10 cellular contexts compared by ENCODE assay signal in genomic region chrX:110081740-110082139, GRCh38.
DNase-seq lines count a peak whose midpoint lies in the region; ATAC-seq and TF ChIP-seq lines count a peak whose summit lies in the region.
"Had no signal": no experiment of that assay in that cellular context is flagged by ENCODE, and none has a peak within 500 bp of the region (broad histone marks: within the 10 kb centered on the region; RNA-seq: fewer than 3 reads in every experiment).

No MANE protein-coding gene starts in this region.

- H3K4me3 ChIP-seq in mammary epithelial cell (replicated peaks in 1 of 3; ENCODE audit: insufficient read depth in 1 of 3, low read depth in 2 of 3, low read length in 3 of 3) (no peak overlapping the region), right atrium auricular region (no peak overlapping the region), skeletal muscle tissue (ENCODE audit: low read length in 3 of 3) (no peak overlapping the region), BE2C (ENCODE audit: low read depth, low read length) (no peak overlapping the region)

- H3K9me3 Mint-ChIP-seq in T-cell: peaks cover 0 to under 1% (median under 1%) of the 10 kb centered on the region in 3 donors

- no peaks in the 10 kb centered on the region for H3K36me3 ChIP-seq in mammary epithelial cell (ENCODE audit: insufficient read depth, low read length)
- no peaks in the 10 kb centered on the region for H3K36me3 ChIP-seq in right atrium auricular region
- H3K36me3 ChIP-seq in skeletal muscle tissue (ENCODE audit: control insufficient read depth in 3 of 3, insufficient read depth in 3 of 3, low read length in 3 of 3): no peaks in the 10 kb centered on the region
- no peaks in the 10 kb centered on the region for H3K36me3 ChIP-seq in BE2C

- H3K27me3 Mint-ChIP-seq in T-cell: peaks cover 0 to 4% of the 10 kb centered on the region in 2 donors
- H3K27me3 Mint-ChIP-seq: naive B cell had no signal

- H3K9me3 ChIP-seq in mammary epithelial cell (replicated peaks; ENCODE audit: insufficient read depth, low read length) (no peaks in the 10 kb centered on the region), right atrium auricular region (no peaks in the 10 kb centered on the region), skeletal muscle tissue (ENCODE audit: control insufficient read depth in 3 of 3, low read length in 3 of 3) (no peaks in the 10 kb centered on the region), BE2C (no peaks in the 10 kb centered on the region)

- H3K9ac ChIP-seq in mammary epithelial cell (ENCODE audit: insufficient read depth, low read length) (peak overlapping the region; percentile 52), skeletal muscle tissue (ENCODE audit: low read depth in 1 of 3, low read length in 3 of 3) (no peak overlapping the region)

- CTCF ChIA-PET in mammary epithelial cell (lab: Charles Lee; ENCODE audit: low non-redundant PET) (no interaction called here), T-cell (lab: Charles Lee) (no interaction called here)

- no peaks in the 10 kb centered on the region for H3K27me3 ChIP-seq in mammary epithelial cell (ENCODE audit: insufficient read depth, low read length)
- no peaks in the 10 kb centered on the region for H3K27me3 ChIP-seq in right atrium auricular region
- H3K27me3 ChIP-seq in skeletal muscle tissue (ENCODE audit: control insufficient read depth in 3 of 3, insufficient read depth in 3 of 3, low read length in 3 of 3): no peaks in the 10 kb centered on the region
- H3K27me3 ChIP-seq in BE2C: no peaks in the 10 kb centered on the region

- H3K27ac Mint-ChIP-seq in T-cell: no peak overlapping the region
- H3K27ac Mint-ChIP-seq: activated T-cell treated with anti-CD3 and anti-CD28 coated beads, Interleukin-2, amount 50 U/mL, for 72 hours; naive B cell had no signal

- DNase-seq in LHCN-M2 (ENCODE audit: low read depth) (peak; percentile 39), mammary epithelial cell (peak; percentile 72), right atrium auricular region (ENCODE audit: low spot score) (peak; percentile 65), T-cell (no peak), BE2C (no peak), NAMALWA (ENCODE audit: low spot score) (no peak)
- DNase-seq: activated T-cell treated with anti-CD3 and anti-CD28 coated beads, Interleukin-2, amount 50 U/mL, for 72 hours; DMS153; naive B cell had no signal

- intact Hi-C loops in mammary epithelial cell (cut with micrococcal nuclease): no loop called here

- no CpG with 5 or more reads among the region's 1 CpG for WGBS in mammary epithelial cell (ENCODE audit: low coverage, missing lambda C conversion rate)

- no peak for ATAC-seq in T-cell (replicated peaks in 1 of 4)
- ATAC-seq: activated T-cell treated with anti-CD3 and anti-CD28 coated beads, Interleukin-2, amount 50 U/mL, for 72 hours had no signal

- in situ Hi-C loops in mammary epithelial cell (cut with MboI; ENCODE audit: low sequenced_read_pairs in 2 of 2): loop anchor here in 1 of 2 donors (5.0 kb wide), 1 partner anchor 34 kb away; no protein-coding TSS in a partner anchor

- no peak overlapping the region for H3K4me3 Mint-ChIP-seq in T-cell
- H3K4me3 Mint-ChIP-seq: activated T-cell treated with anti-CD3 and anti-CD28 coated beads, Interleukin-2, amount 50 U/mL, for 72 hours; naive B cell had no signal

- peaks cover 6 to 16% (median 13%) of the 10 kb centered on the region in 3 donors for H3K4me1 Mint-ChIP-seq in T-cell

- peak overlapping the region; percentile 63 for H3K4me2 ChIP-seq in mammary epithelial cell (ENCODE audit: insufficient read depth, low read depth, low read length)

- dilution Hi-C loops in mammary epithelial cell (cut with HindIII; ENCODE audit: low sequenced_read_pairs): no loop called here

- BruUV-seq in mammary epithelial cell (replicated peaks; lab: Mats Ljungman, UMichigan): no TSS peak

- H3K79me2 ChIP-seq in mammary epithelial cell (ENCODE audit: insufficient read depth, low read length): no peaks in the 10 kb centered on the region

- TF ChIP-seq CTCF in mammary epithelial cell (conservative IDR thresholded peaks at IDR 0.05 in 1 of 2, IDR thresholded peaks at IDR 0.05 in 1 of 2; ENCODE audit: extremely low read depth in 1 of 2, insufficient read depth in 1 of 2, low read depth in 1 of 2, low read length in 2 of 2) (no peak), right atrium auricular region (IDR thresholded peaks at IDR 0.05) (no peak), BE2C (IDR thresholded peaks at IDR 0.05; ENCODE audit: low read depth, low read length) (no peak)

- peak overlapping the region; percentile 43 for H2AFZ ChIP-seq in mammary epithelial cell (ENCODE audit: low read depth, low read length)

- POLR2A ChIA-PET in T-cell (lab: Charles Lee): no interaction called here

- peaks cover 10% of the 10 kb centered on the region for H3K36me3 Mint-ChIP-seq in T-cell

- no peaks in the 10 kb centered on the region for H4K20me1 ChIP-seq in mammary epithelial cell (ENCODE audit: insufficient read depth, low read length)

- peak overlapping the region; percentile 88 for H3K27ac ChIP-seq in mammary epithelial cell (ENCODE audit: insufficient read depth, low read depth, low read length)
- H3K27ac ChIP-seq in right atrium auricular region: peak overlapping the region; percentile 59 to 75
- H3K27ac ChIP-seq in skeletal muscle tissue (ENCODE audit: low read depth, low read length): peak overlapping the region; percentile 23

- H3K4me1 ChIP-seq in mammary epithelial cell (ENCODE audit: insufficient read depth, low read length) (peaks cover 35% of the 10 kb centered on the region), right atrium auricular region (peaks cover 0 to 10% of the 10 kb centered on the region in 2 donors), skeletal muscle tissue (ENCODE audit: control insufficient read depth in 3 of 3, insufficient read depth in 3 of 3, low read length in 3 of 3) (peaks cover 5 to 15% (median 7%) of the 10 kb centered on the region in 3 donors), BE2C (no peaks in the 10 kb centered on the region)

Comparison
In these comparisons a context has a peak if more than half of its experiments do, and no peak if none do; other contexts are left out.
1. DNase-seq: peak in LHCN-M2 (single experiment), mammary epithelial cell (single experiment) and right atrium auricular region (single experiment); none in T-cell (0 of 34), BE2C (single experiment) and NAMALWA (single experiment).
2. H3K27ac ChIP-seq: peak in every context shown above with its lines; median percentile 88 in mammary epithelial cell; 67 in right atrium auricular region; 23 in skeletal muscle tissue.